ENCODE assay signal across 8 cellular contexts in the genomic region with DNA sequence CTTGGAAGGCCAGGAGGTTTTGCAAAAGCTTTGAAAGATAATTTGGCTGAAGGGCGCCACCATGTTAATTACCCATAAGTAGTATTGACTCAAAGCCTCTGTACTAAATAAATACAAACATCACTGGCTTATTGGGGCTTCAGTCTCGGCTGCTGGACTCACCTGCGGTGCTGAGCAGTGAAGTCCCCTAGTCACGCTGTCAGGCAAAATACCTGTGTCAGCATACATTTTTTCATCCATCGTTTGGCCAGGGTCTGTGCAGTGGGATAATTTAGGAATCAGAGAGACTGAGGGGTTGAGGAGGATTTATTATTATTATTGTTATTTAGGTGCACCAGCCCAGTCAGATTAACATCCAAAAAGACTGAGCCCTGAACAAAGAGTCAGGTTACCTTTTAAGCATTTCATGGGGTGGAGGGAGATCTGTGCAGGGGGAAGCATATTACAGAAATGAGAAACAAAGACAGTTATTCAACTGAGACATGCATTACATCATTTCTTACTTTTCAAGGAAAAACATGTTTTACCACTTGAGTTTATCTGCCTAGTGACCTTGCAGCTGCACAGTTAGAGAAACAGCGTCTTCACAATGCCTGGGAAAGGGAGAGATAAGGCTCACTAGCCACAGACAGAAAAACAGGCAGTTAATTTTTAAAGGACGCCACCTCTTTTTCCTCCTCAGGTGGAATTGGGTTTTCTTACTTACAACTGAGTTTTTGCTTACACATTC. TPM values are rescaled to one million over a fixed set of nuclear protein-coding genes. Genes with fewer than 3 reads are reported as not detected.
"Had no signal": no experiment of that assay in that cellular context is flagged by ENCODE, and none has a peak within 500 bp of the region (broad histone marks: within the 10 kb centered on the region; RNA-seq: fewer than 3 reads in every experiment).

No MANE protein-coding gene starts in this region.

RNA-seq across cellular contexts. Expression of a gene that starts 47.7 kb away (rescaled TPM):
- total RNA-seq: activated CD4-positive, alpha-beta memory T cell treated with anti-CD3 and anti-CD28 coated beads for 36 hours; activated CD4-positive, alpha-beta T cell treated with anti-CD3 and anti-CD28 coated beads, Interleukin-2, amount 10 ng/mL, durations not matched to agents 7 days and 5 days; activated naive CD4-positive, alpha-beta T cell treated with anti-CD3 and anti-CD28 coated beads, Interleukin-2, amount 50 U/mL, for 72 hours; activated T-cell treated with anti-CD3 and anti-CD28 coated beads, Interleukin-2, amount 50 U/mL, for 4 hours; cardiac septum; LHCN-M2; SJSA1; T-helper 1 cell treated with Interleukin-12 subunit alpha and Interleukin-12 subunit beta and Interleukin-4 antibody, amounts not matched to agents 30 ng/mL and 1 ng/mL, for 36 hours had no signal
